15 cellular contexts compared by ENCODE assay signal in genomic region chr11:106152013-106152412, GRCh38.
DNase-seq lines count a peak whose midpoint lies in the region; ATAC-seq and TF ChIP-seq lines count a peak whose summit lies in the region.
"Had no signal": no experiment of that assay in that cellular context is flagged by ENCODE, and none has a peak within 500 bp of the region (broad histone marks: within the 10 kb centered on the region; RNA-seq: fewer than 3 reads in every experiment).

No MANE protein-coding gene starts in this region.

- TF ChIP-seq RAD21 in HCT116 (IDR thresholded peaks at IDR 0.05; ENCODE audit: low read depth): no peak

- ATAC-seq in HCT116: peak; percentile 58
- peak; percentile 78 for ATAC-seq in Panc1
- ATAC-seq in HG03442 (IDR thresholded peaks at IDR 0.05; ENCODE audit: unreplicated experiment): no peak
- no peak for ATAC-seq in activated naive CD8-positive, alpha-beta T cell treated with anti-CD3 and anti-CD28 coated beads, Interleukin-2, amount 50 U/mL, for 24 hours
- ATAC-seq: mucosa of descending colon; stimulated activated naive B cell treated with anti-CD40 and anti-IgM and Interleukin-4, amounts not matched to agents 10 μg/mL and 1 μg/mL and 100 μg/mL, for 72 hours had no signal

- RAD21 ChIA-PET in HCT116 (lab: Charles Lee; ENCODE audit: low non-redundant PET in 1 of 2, low total read pairs in 2 of 2, uncharacterized antibody in 2 of 2, unreplicated experiment in 2 of 2): no interaction called here

- no peaks in the 10 kb centered on the region for H3K4me1 ChIP-seq in HCT116 (ENCODE audit: control insufficient read depth in 1 of 2, insufficient read depth in 2 of 2, low read length in 2 of 2)
- H3K4me1 ChIP-seq in Panc1 (ENCODE audit: control insufficient read depth, insufficient read depth, low read length): no peaks in the 10 kb centered on the region
- H3K4me1 ChIP-seq in prostate gland (replicated peaks): no peaks in the 10 kb centered on the region

- 25% methylated on average over 2 of the region's 2 CpGs for WGBS in prostate gland

- peaks cover 5% of the 10 kb centered on the region for H3K27me3 Mint-ChIP-seq in activated naive CD8-positive, alpha-beta T cell treated with anti-CD3 and anti-CD28 coated beads, Interleukin-2, amount 50 U/mL, for 24 hours
- peaks cover 5% of the 10 kb centered on the region for H3K27me3 Mint-ChIP-seq in activated CD4-positive, alpha-beta memory T cell treated with anti-CD3 and anti-CD28 coated beads for 36 hours

- intact Hi-C loops in HCT116 (cut with micrococcal nuclease) (no loop called here), Panc1 (cut with micrococcal nuclease; ENCODE audit: unreplicated experiment) (loop anchor here (10.0 kb wide), 1 partner anchor 433 kb away; no protein-coding TSS in a partner anchor), prostate gland (cut with DNase I) (no loop called here)
- intact Hi-C loops in activated CD4-positive, alpha-beta memory T cell treated with anti-CD3 and anti-CD28 coated beads for 36 hours (cut with micrococcal nuclease): no loop called here

- H3K9me3 ChIP-seq in HCT116 (ENCODE audit: control insufficient read depth in 1 of 2, insufficient read depth in 1 of 2, low read depth in 1 of 2, low read length in 2 of 2) (peaks cover 0 to 2% of the 10 kb centered on the region in 2 experiments; a peak in 2 of 4 replicates), Panc1 (ENCODE audit: control insufficient read depth, insufficient read depth, low read depth, low read length) (peaks cover 21% of the 10 kb centered on the region; the same call in 1 of the 2 replicates), prostate gland (no peaks in the 10 kb centered on the region)

- H3K4me2 ChIP-seq in HCT116 (ENCODE audit: low read length): no peak overlapping the region

- no peaks in the 10 kb centered on the region for H3K36me3 Mint-ChIP-seq in activated naive CD8-positive, alpha-beta T cell treated with anti-CD3 and anti-CD28 coated beads, Interleukin-2, amount 50 U/mL, for 24 hours (ENCODE audit: low read depth)
- H3K36me3 Mint-ChIP-seq in activated CD4-positive, alpha-beta memory T cell treated with anti-CD3 and anti-CD28 coated beads for 36 hours: no peaks in the 10 kb centered on the region
- H3K36me3 Mint-ChIP-seq: activated naive CD4-positive, alpha-beta T cell treated with anti-CD3 and anti-CD28 coated beads, Interleukin-2, amount 50 U/mL, for 24 hours; stimulated activated naive B cell treated with anti-CD40 and anti-IgM and Interleukin-4, amounts not matched to agents 10 μg/mL and 1 μg/mL and 100 μg/mL, for 72 hours had no signal

- no peaks in the 10 kb centered on the region for H3K9me2 ChIP-seq in HCT116 (ENCODE audit: insufficient read depth)

- H3K36me3 ChIP-seq in HCT116 (ENCODE audit: control insufficient read depth in 1 of 2, insufficient read depth in 2 of 2, low read length in 2 of 2) (no peaks in the 10 kb centered on the region), Panc1 (ENCODE audit: control insufficient read depth, insufficient read depth, low read length) (no peaks in the 10 kb centered on the region), prostate gland (no peaks in the 10 kb centered on the region)

- H3K27ac Mint-ChIP-seq in activated naive CD8-positive, alpha-beta T cell treated with anti-CD3 and anti-CD28 coated beads, Interleukin-2, amount 50 U/mL, for 24 hours: no peak overlapping the region
- no peak overlapping the region for H3K27ac Mint-ChIP-seq in activated CD4-positive, alpha-beta memory T cell treated with anti-CD3 and anti-CD28 coated beads for 36 hours
- H3K27ac Mint-ChIP-seq: activated naive CD4-positive, alpha-beta T cell treated with anti-CD3 and anti-CD28 coated beads, Interleukin-2, amount 50 U/mL, for 24 hours; stimulated activated naive B cell treated with anti-CD40 and anti-IgM and Interleukin-4, amounts not matched to agents 10 μg/mL and 1 μg/mL and 100 μg/mL, for 72 hours had no signal

- DNase-seq in HCT116 (ENCODE audit: low read depth, low spot score) (no peak), Panc1 (ENCODE audit: low read depth, low spot score) (no peak), fibroblast of gingiva (ENCODE audit: low read depth) (peak; percentile 26), prostate gland (ENCODE audit: low spot score) (peak; percentile 39), SK-N-DZ (ENCODE audit: low spot score) (no peak)
- no peak for DNase-seq in activated naive CD8-positive, alpha-beta T cell treated with anti-CD3 and anti-CD28 coated beads, Interleukin-2, amount 50 U/mL, for 24 hours
- DNase-seq in activated CD4-positive, alpha-beta memory T cell treated with anti-CD3 and anti-CD28 coated beads for 36 hours: no peak
- DNase-seq: activated CD4-positive, alpha-beta T cell treated with anti-CD3 and anti-CD28 coated beads for 4 hours; DMS153; mucosa of descending colon; NCI-H1436 treated with DMSO at 0.1 percent for 48 hours; SHP77 treated with DMSO at 0.1 percent for 48 hours; stimulated activated naive B cell treated with anti-CD40 and anti-IgM and Interleukin-4, amounts not matched to agents 10 μg/mL and 1 μg/mL and 100 μg/mL, for 72 hours had no signal

- POLR2A ChIA-PET in HCT116 (lab: Charles Lee): no interaction called here
- POLR2A ChIA-PET in Panc1 (lab: Charles Lee): no interaction called here
- POLR2A ChIA-PET in activated CD4-positive, alpha-beta memory T cell treated with anti-CD3 and anti-CD28 coated beads for 36 hours (lab: Charles Lee): no interaction called here

- BruUV-seq in HCT116 (replicated peaks; lab: Mats Ljungman, UMichigan) (no TSS peak), Panc1 (replicated peaks; lab: Mats Ljungman, UMichigan) (no TSS peak)

- H4K20me1 ChIP-seq in HCT116 (ENCODE audit: insufficient read depth): no peaks in the 10 kb centered on the region

- in situ Hi-C loops in Panc1 (cut with HindIII; ENCODE audit: low pct_unique_long_range_greater_than_20kb, low sequenced_read_pairs): no loop called here

- no peaks in the 10 kb centered on the region for H3K79me2 ChIP-seq in HCT116 (ENCODE audit: insufficient read depth, low read length)

- no peak for TF ChIP-seq POLR2A in HCT116 (IDR thresholded peaks at IDR 0.05; ENCODE audit: borderline replicate concordance, extremely low read depth, insufficient read depth, insufficient read length)
- no peak for TF ChIP-seq POLR2A in prostate gland (IDR thresholded peaks at IDR 0.05)

- H3K9ac ChIP-seq in HCT116 (ENCODE audit: low read length): no peak overlapping the region

- H3K4me3 ChIP-seq in HCT116 (replicated peaks in 1 of 2; ENCODE audit: low read depth in 1 of 2, low read length in 2 of 2) (no peak overlapping the region), Panc1 (ENCODE audit: low read depth in 2 of 2, low read length in 2 of 2) (peak overlapping the region in 1 of 2 experiments; percentile 8; a peak in 1 of 4 replicates), prostate gland (no peak overlapping the region)
- H3K4me3 ChIP-seq: mucosa of descending colon had no signal

- TF ChIP-seq CTCF in HCT116 (IDR thresholded peaks at IDR 0.05 in 2 of 3, conservative IDR thresholded peaks at IDR 0.05 in 1 of 3; ENCODE audit: borderline replicate concordance in 1 of 3, insufficient read depth in 1 of 3, low read depth in 2 of 3, low read length in 2 of 3): peak in 2 of 3 experiments; percentile 18 to 26; a peak in 1 of 6 replicates
- peak; percentile 60 for TF ChIP-seq CTCF in Panc1 (IDR thresholded peaks at IDR 0.05)
- peak in 2 of 4 experiments; percentile 23 to 62 for TF ChIP-seq CTCF in prostate gland (IDR thresholded peaks at IDR 0.05)

- H3K4me1 Mint-ChIP-seq in activated naive CD8-positive, alpha-beta T cell treated with anti-CD3 and anti-CD28 coated beads, Interleukin-2, amount 50 U/mL, for 24 hours: no peaks in the 10 kb centered on the region
- no peaks in the 10 kb centered on the region for H3K4me1 Mint-ChIP-seq in activated CD4-positive, alpha-beta memory T cell treated with anti-CD3 and anti-CD28 coated beads for 36 hours (ENCODE audit: low read depth)
- H3K4me1 Mint-ChIP-seq: activated naive CD4-positive, alpha-beta T cell treated with anti-CD3 and anti-CD28 coated beads, Interleukin-2, amount 50 U/mL, for 24 hours; stimulated activated naive B cell treated with anti-CD40 and anti-IgM and Interleukin-4, amounts not matched to agents 10 μg/mL and 1 μg/mL and 100 μg/mL, for 72 hours had no signal

- no peak overlapping the region for H3K4me3 Mint-ChIP-seq in activated naive CD8-positive, alpha-beta T cell treated with anti-CD3 and anti-CD28 coated beads, Interleukin-2, amount 50 U/mL, for 24 hours
- H3K4me3 Mint-ChIP-seq in activated CD4-positive, alpha-beta memory T cell treated with anti-CD3 and anti-CD28 coated beads for 36 hours: no peak overlapping the region
- H3K4me3 Mint-ChIP-seq: activated naive CD4-positive, alpha-beta T cell treated with anti-CD3 and anti-CD28 coated beads, Interleukin-2, amount 50 U/mL, for 24 hours; stimulated activated naive B cell treated with anti-CD40 and anti-IgM and Interleukin-4, amounts not matched to agents 10 μg/mL and 1 μg/mL and 100 μg/mL, for 72 hours had no signal

- no peak overlapping the region for H3K27ac ChIP-seq in HCT116 (ENCODE audit: low read depth, low read length)
- H3K27ac ChIP-seq in Panc1 (ENCODE audit: low read length): peak overlapping the region; percentile 4; the same call in 1 of the 2 replicates
- no peak overlapping the region for H3K27ac ChIP-seq in prostate gland

- H3K27me3 ChIP-seq in HCT116 (ENCODE audit: insufficient read depth, low read length) (no peaks in the 10 kb centered on the region), Panc1 (ENCODE audit: control insufficient read depth, insufficient read depth, low read length) (no peaks in the 10 kb centered on the region), prostate gland (replicated peaks; ENCODE audit: insufficient read depth) (no peaks in the 10 kb centered on the region)

- H2AFZ ChIP-seq in HCT116 (ENCODE audit: low read depth, low read length, poor library complexity, severe bottlenecking): peak overlapping the region; percentile 16

- CTCF ChIA-PET in HCT116 (lab: Charles Lee): interaction anchor here (1.0 kb wide), 1 partner anchor 163 kb away, joined by 3 read pairs; no protein-coding TSS in a partner anchor
- CTCF ChIA-PET in Panc1 (lab: Charles Lee): no interaction called here
- CTCF ChIA-PET in activated CD4-positive, alpha-beta memory T cell treated with anti-CD3 and anti-CD28 coated beads for 36 hours (lab: Charles Lee): interaction anchor here (1.3 kb wide), 1 partner anchor 65 kb away, joined by 3 read pairs; no protein-coding TSS in a partner anchor

- peaks cover 4% of the 10 kb centered on the region for H3K9me3 Mint-ChIP-seq in activated naive CD8-positive, alpha-beta T cell treated with anti-CD3 and anti-CD28 coated beads, Interleukin-2, amount 50 U/mL, for 24 hours
- H3K9me3 Mint-ChIP-seq in activated CD4-positive, alpha-beta memory T cell treated with anti-CD3 and anti-CD28 coated beads for 36 hours: peaks cover under 1% of the 10 kb centered on the region
- H3K9me3 Mint-ChIP-seq: activated naive CD4-positive, alpha-beta T cell treated with anti-CD3 and anti-CD28 coated beads, Interleukin-2, amount 50 U/mL, for 24 hours; stimulated activated naive B cell treated with anti-CD40 and anti-IgM and Interleukin-4, amounts not matched to agents 10 μg/mL and 1 μg/mL and 100 μg/mL, for 72 hours had no signal

TF ChIP-seq in HCT116, 20 proteins besides CTCF, POLR2A, EP300 and RAD21 (continues in another document):
- TF ChIP-seq JUND (IDR thresholded peaks at IDR 0.05) (no peak), CBX3 (IDR thresholded peaks at IDR 0.05; ENCODE audit: low read depth) (no peak)

Comparison
In these comparisons a context has a peak if more than half of its experiments do, and no peak if none do; other contexts are left out.
1. ATAC-seq: peak in HCT116 (single experiment) and Panc1 (single experiment); none in HG03442 (single experiment) and activated naive CD8-positive, alpha-beta T cell treated with anti-CD3 and anti-CD28 coated beads, Interleukin-2, amount 50 U/mL, for 24 hours (single experiment).
2. DNase-seq: peak in fibroblast of gingiva (single experiment) and prostate gland (single experiment); none in HCT116 (single experiment), Panc1 (single experiment), SK-N-DZ (single experiment), activated naive CD8-positive, alpha-beta T cell treated with anti-CD3 and anti-CD28 coated beads, Interleukin-2, amount 50 U/mL, for 24 hours (single experiment) and activated CD4-positive, alpha-beta memory T cell treated with anti-CD3 and anti-CD28 coated beads for 36 hours (single experiment).